1 cellular context compared by ENCODE assay signal in the genomic region with DNA sequence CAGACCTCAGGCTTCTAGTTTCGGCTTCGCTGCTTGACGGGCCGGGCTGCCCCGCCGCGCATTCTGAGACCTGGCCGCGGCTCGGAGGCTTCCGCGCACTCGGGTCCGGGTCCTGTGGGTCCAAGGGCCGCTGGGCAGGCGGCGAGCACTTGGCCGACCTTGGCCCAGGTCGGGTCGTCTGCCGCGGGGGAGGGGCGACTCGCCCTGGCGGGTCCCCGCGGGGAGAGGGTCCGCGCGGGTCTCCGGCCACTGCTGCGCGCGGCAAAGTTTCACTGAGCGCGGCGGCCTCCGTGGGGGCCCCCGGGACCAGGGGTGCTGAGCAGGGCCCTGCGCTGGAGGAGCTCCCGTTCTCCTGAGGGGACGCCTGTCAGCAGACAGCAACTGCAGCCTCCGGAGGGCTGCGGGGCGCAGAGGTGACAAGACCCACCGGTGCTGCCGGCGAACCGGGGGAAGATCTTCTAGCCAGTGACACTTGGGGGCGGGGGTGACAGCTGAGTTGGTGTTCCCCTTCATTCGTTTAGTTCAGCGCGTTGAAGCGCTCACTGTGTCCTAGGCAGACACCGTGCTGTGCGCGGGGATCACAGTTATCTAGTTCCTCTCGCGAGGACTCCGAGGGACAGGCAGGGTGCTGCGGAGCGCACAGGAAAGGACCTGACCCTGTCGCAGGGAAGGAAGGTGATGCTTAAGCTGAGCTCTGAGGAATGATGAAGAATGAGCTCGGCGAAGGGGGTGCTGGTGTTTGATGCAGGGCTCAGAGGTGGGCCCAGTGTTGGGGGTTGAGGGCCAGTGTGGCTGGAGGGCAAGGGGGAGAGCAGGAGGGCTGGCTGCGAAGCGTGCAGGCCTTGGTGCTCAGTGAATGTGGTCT.
TF ChIP-seq lines count a peak whose summit lies in the region.

No MANE protein-coding gene starts in this region.

TF ChIP-seq in K562, 482 proteins besides CTCF, POLR2A, EP300 and RAD21 (continued from another document and continues in another):
- TF ChIP-seq, protein P1, sequence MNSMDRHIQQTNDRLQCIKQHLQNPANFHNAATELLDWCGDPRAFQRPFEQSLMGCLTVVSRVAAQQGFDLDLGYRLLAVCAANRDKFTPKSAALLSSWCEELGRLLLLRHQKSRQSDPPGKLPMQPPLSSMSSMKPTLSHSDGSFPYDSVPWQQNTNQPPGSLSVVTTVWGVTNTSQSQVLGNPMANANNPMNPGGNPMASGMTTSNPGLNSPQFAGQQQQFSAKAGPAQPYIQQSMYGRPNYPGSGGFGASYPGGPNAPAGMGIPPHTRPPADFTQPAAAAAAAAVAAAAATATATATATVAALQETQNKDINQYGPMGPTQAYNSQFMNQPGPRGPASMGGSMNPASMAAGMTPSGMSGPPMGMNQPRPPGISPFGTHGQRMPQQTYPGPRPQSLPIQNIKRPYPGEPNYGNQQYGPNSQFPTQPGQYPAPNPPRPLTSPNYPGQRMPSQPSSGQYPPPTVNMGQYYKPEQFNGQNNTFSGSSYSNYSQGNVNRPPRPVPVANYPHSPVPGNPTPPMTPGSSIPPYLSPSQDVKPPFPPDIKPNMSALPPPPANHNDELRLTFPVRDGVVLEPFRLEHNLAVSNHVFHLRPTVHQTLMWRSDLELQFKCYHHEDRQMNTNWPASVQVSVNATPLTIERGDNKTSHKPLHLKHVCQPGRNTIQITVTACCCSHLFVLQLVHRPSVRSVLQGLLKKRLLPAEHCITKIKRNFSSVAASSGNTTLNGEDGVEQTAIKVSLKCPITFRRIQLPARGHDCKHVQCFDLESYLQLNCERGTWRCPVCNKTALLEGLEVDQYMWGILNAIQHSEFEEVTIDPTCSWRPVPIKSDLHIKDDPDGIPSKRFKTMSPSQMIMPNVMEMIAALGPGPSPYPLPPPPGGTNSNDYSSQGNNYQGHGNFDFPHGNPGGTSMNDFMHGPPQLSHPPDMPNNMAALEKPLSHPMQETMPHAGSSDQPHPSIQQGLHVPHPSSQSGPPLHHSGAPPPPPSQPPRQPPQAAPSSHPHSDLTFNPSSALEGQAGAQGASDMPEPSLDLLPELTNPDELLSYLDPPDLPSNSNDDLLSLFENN (IDR thresholded peaks at IDR 0.05; ENCODE audit: low read depth in 2 of 2, low read length in 2 of 2) = 0 out of 4 replicates have a peak, but pooled peaks of 1 of the 2 experiments have one; percentile 28
- TF ChIP-seq TGIF2 (CRISPR knock-in tag; IDR thresholded peaks at IDR 0.05) = peak; percentile 90; the same call in 1 of the 2 replicates
- 0 out of 2 replicates have a peak, but pooled peaks have one; percentile 28 for TF ChIP-seq EHMT2 (IDR thresholded peaks at IDR 0.05)
- TF ChIP-seq PHF20 (IDR thresholded peaks at IDR 0.05; ENCODE audit: partially characterized antibody) = peak; percentile 13
- TF ChIP-seq TEAD4 (IDR thresholded peaks at IDR 0.05; ENCODE audit: low read length) = no peak
- TF ChIP-seq TEAD4 (CRISPR knock-in tag; IDR thresholded peaks at IDR 0.05; ENCODE audit: borderline replicate concordance) = no peak
- TF ChIP-seq, protein P2, sequence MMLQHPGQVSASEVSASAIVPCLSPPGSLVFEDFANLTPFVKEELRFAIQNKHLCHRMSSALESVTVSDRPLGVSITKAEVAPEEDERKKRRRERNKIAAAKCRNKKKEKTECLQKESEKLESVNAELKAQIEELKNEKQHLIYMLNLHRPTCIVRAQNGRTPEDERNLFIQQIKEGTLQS (IDR thresholded peaks at IDR 0.05) = no peak
- TF ChIP-seq, protein P2 (CRISPR knock-in tag; conservative IDR thresholded peaks at IDR 0.05) = no peak; the same call in 1 of the 2 replicates
- TF ChIP-seq PRMT5 (CRISPR knock-in tag; IDR thresholded peaks at IDR 0.05) = no peak
- TF ChIP-seq SMC3 (conservative IDR thresholded peaks at IDR 0.05; ENCODE audit: insufficient read depth, low read depth, low read length) = no peak
- no peak for TF ChIP-seq TAF15 (IDR thresholded peaks at IDR 0.05; ENCODE audit: low read depth, low read length)
- TF ChIP-seq ELF1 (tag; IDR thresholded peaks at IDR 0.05) = no peak
- TF ChIP-seq, protein P3, sequence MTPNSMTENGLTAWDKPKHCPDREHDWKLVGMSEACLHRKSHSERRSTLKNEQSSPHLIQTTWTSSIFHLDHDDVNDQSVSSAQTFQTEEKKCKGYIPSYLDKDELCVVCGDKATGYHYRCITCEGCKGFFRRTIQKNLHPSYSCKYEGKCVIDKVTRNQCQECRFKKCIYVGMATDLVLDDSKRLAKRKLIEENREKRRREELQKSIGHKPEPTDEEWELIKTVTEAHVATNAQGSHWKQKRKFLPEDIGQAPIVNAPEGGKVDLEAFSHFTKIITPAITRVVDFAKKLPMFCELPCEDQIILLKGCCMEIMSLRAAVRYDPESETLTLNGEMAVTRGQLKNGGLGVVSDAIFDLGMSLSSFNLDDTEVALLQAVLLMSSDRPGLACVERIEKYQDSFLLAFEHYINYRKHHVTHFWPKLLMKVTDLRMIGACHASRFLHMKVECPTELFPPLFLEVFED (CRISPR knock-in tag; conservative IDR thresholded peaks at IDR 0.05) = peak; percentile 78
- 0 out of 2 replicates have a peak, but pooled peaks have one; percentile 21 for TF ChIP-seq SRSF1 (IDR thresholded peaks at IDR 0.05; ENCODE audit: low read depth, low read length)
- TF ChIP-seq, protein P4, sequence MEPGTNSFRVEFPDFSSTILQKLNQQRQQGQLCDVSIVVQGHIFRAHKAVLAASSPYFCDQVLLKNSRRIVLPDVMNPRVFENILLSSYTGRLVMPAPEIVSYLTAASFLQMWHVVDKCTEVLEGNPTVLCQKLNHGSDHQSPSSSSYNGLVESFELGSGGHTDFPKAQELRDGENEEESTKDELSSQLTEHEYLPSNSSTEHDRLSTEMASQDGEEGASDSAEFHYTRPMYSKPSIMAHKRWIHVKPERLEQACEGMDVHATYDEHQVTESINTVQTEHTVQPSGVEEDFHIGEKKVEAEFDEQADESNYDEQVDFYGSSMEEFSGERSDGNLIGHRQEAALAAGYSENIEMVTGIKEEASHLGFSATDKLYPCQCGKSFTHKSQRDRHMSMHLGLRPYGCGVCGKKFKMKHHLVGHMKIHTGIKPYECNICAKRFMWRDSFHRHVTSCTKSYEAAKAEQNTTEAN (CRISPR knock-in tag; IDR thresholded peaks at IDR 0.05) = 0 out of 2 replicates have a peak, but pooled peaks have one; percentile 69
- no peak for TF ChIP-seq ASH1L (IDR thresholded peaks at IDR 0.05; ENCODE audit: borderline replicate concordance, low read depth, partially characterized antibody)
- no peak for TF ChIP-seq HOXB6 (CRISPR knock-in tag; IDR thresholded peaks at IDR 0.05; ENCODE audit: borderline replicate concordance)
- TF ChIP-seq SMAD4 (CRISPR knock-in tag; conservative IDR thresholded peaks at IDR 0.05) = 0 out of 2 replicates have a peak, but pooled peaks have one; percentile 56
- peak; percentile 31 for TF ChIP-seq POLR2H (tag; IDR thresholded peaks at IDR 0.05; ENCODE audit: low read depth)
- TF ChIP-seq YBX1 (IDR thresholded peaks at IDR 0.05) = no peak
- no peak for TF ChIP-seq ZNF184 (CRISPR knock-in tag; IDR thresholded peaks at IDR 0.05)
- no peak for TF ChIP-seq GATA2 (CRISPR knock-in tag; IDR thresholded peaks at IDR 0.05)
- TF ChIP-seq, protein P5, sequence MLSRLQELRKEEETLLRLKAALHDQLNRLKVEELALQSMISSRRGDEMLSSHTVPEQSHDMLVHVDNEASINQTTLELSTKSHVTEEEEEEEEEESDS (CRISPR knock-in tag; IDR thresholded peaks at IDR 0.05) = no peak
- 0 out of 2 replicates have a peak, but pooled peaks have one; percentile 49 for TF ChIP-seq ZNF282 (CRISPR knock-in tag; IDR thresholded peaks at IDR 0.05)
- 0 out of 2 replicates have a peak, but pooled peaks have one; percentile 87 for TF ChIP-seq RBM34 (IDR thresholded peaks at IDR 0.05; ENCODE audit: borderline replicate concordance, insufficient read depth, low read length)
- no peak for TF ChIP-seq ZSCAN29 (IDR thresholded peaks at IDR 0.05)
- peak; percentile 34 for TF ChIP-seq HMGN3 (IDR thresholded peaks at IDR 0.05; ENCODE audit: borderline replicate concordance, extremely low read depth, insufficient read length, low read depth, low read length)
- TF ChIP-seq ZNF830 (CRISPR knock-in tag; IDR thresholded peaks at IDR 0.05) = 0 out of 2 replicates have a peak, but pooled peaks have one; percentile 52
- TF ChIP-seq LCOR (CRISPR knock-in tag; IDR thresholded peaks at IDR 0.05) = peak; percentile 53; the same call in 1 of the 2 replicates
- 0 out of 2 replicates have a peak, but pooled peaks have one; percentile 3 for TF ChIP-seq EGR1 (conservative IDR thresholded peaks at IDR 0.05)
- TF ChIP-seq, protein P6, sequence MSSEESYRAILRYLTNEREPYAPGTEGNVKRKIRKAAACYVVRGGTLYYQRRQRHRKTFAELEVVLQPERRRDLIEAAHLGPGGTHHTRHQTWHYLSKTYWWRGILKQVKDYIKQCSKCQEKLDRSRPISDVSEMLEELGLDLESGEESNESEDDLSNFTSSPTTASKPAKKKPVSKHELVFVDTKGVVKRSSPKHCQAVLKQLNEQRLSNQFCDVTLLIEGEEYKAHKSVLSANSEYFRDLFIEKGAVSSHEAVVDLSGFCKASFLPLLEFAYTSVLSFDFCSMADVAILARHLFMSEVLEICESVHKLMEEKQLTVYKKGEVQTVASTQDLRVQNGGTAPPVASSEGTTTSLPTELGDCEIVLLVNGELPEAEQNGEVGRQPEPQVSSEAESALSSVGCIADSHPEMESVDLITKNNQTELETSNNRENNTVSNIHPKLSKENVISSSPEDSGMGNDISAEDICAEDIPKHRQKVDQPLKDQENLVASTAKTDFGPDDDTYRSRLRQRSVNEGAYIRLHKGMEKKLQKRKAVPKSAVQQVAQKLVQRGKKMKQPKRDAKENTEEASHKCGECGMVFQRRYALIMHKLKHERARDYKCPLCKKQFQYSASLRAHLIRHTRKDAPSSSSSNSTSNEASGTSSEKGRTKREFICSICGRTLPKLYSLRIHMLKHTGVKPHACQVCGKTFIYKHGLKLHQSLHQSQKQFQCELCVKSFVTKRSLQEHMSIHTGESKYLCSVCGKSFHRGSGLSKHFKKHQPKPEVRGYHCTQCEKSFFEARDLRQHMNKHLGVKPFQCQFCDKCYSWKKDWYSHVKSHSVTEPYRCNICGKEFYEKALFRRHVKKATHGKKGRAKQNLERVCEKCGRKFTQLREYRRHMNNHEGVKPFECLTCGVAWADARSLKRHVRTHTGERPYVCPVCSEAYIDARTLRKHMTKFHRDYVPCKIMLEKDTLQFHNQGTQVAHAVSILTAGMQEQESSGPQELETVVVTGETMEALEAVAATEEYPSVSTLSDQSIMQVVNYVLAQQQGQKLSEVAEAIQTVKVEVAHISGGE (CRISPR knock-in tag; IDR thresholded peaks at IDR 0.05) = peak in 1 of 3 experiments; percentile 69; a peak in 1 of 6 replicates
- no peak for TF ChIP-seq MCM3 (IDR thresholded peaks at IDR 0.05)
- peak; percentile 20 for TF ChIP-seq SNRNP70 (optimal IDR thresholded peaks at IDR 0.05; ENCODE audit: low read depth, low read length)
- TF ChIP-seq, protein P7, sequence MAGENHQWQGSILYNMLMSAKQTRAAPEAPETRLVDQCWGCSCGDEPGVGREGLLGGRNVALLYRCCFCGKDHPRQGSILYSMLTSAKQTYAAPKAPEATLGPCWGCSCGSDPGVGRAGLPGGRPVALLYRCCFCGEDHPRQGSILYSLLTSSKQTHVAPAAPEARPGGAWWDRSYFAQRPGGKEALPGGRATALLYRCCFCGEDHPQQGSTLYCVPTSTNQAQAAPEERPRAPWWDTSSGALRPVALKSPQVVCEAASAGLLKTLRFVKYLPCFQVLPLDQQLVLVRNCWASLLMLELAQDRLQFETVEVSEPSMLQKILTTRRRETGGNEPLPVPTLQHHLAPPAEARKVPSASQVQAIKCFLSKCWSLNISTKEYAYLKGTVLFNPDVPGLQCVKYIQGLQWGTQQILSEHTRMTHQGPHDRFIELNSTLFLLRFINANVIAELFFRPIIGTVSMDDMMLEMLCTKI (IDR thresholded peaks at IDR 0.05; ENCODE audit: partially characterized antibody) = no peak
- TF ChIP-seq NELFE (IDR thresholded peaks at IDR 0.05; ENCODE audit: insufficient read depth, insufficient read length) = no peak
- TF ChIP-seq TCF7L2 (IDR thresholded peaks at IDR 0.05; ENCODE audit: low read depth, low read length) = no peak
- no peak for TF ChIP-seq NR3C1 (CRISPR knock-in tag; IDR thresholded peaks at IDR 0.05)
- TF ChIP-seq, protein P8, sequence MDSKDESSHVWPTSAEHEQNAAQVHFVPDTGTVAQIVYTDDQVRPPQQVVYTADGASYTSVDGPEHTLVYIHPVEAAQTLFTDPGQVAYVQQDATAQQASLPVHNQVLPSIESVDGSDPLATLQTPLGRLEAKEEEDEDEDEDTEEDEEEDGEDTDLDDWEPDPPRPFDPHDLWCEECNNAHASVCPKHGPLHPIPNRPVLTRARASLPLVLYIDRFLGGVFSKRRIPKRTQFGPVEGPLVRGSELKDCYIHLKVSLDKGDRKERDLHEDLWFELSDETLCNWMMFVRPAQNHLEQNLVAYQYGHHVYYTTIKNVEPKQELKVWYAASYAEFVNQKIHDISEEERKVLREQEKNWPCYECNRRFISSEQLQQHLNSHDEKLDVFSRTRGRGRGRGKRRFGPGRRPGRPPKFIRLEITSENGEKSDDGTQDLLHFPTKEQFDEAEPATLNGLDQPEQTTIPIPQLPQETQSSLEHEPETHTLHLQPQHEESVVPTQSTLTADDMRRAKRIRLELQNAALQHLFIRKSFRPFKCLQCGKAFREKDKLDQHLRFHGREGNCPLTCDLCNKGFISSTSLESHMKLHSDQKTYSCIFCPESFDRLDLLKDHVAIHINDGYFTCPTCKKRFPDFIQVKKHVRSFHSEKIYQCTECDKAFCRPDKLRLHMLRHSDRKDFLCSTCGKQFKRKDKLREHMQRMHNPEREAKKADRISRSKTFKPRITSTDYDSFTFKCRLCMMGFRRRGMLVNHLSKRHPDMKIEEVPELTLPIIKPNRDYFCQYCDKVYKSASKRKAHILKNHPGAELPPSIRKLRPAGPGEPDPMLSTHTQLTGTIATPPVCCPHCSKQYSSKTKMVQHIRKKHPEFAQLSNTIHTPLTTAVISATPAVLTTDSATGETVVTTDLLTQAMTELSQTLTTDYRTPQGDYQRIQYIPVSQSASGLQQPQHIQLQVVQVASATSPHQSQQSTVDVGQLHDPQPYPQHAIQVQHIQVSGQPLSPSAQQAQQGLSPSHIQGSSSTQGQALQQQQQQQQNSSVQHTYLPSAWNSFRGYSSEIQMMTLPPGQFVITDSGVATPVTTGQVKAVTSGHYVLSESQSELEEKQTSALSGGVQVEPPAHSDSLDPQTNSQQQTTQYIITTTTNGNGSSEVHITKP (IDR thresholded peaks at IDR 0.05; ENCODE audit: partially characterized antibody) = no peak
- no peak for TF ChIP-seq MTA3 (IDR thresholded peaks at IDR 0.05; ENCODE audit: borderline replicate concordance)
